ENCODE assay signal across 22 cellular contexts in the genomic region with DNA sequence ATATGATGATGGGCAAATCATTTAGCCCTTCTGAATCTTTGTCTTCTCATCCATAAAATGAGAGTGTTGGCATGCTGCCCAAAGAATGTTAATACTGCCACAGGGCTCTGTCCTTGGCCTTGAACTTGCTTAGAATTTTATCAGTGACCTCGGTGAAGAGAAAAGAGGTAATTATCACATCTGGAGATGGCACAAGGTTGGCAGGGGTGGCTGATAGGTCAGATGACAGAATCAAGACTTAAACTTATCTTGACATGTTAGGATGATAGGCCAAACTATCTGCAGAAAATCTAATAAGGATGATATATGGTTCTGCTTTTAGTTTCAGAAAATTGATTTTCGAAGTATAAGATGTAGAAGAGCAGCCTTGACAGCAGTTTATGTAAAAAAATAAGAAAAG.
"Had no signal": no experiment of that assay in that cellular context is flagged by ENCODE, and none has a peak within 500 bp of the region (broad histone marks: within the 10 kb centered on the region; RNA-seq: fewer than 3 reads in every experiment).

No MANE protein-coding gene starts in this region.

- H3K9me3 ChIP-seq: heart right ventricle, left ventricle myocardium inferior, mucosa of descending colon, ovary, stomach, testis, thyroid gland, transverse colon, upper lobe of left lung had no signal

- H3K4me1 ChIP-seq: transverse colon, upper lobe of left lung had no signal

- ATAC-seq: heart right ventricle; mucosa of descending colon; naive thymus-derived CD4-positive, alpha-beta T cell; natural killer cell treated with Interleukin-12 subunit alpha and Interleukin-12 subunit beta and Interleukin-15 and Interleukin-18, amount 100 ng/mL, for 72 hours; right cardiac atrium; stimulated activated naive B cell treated with anti-CD40 and anti-IgM and Interleukin-4, amounts not matched to agents 10 μg/mL and 1 μg/mL and 100 μg/mL, for 72 hours; stimulated activated naive CD8-positive, alpha-beta T cell treated with anti-CD3 and anti-CD28 coated beads, Interleukin-15, Interleukin-2, amounts not matched to agents 100 U/mL and 50 U/mL, for 24 hours had no signal

- H3K27me3 ChIP-seq: heart right ventricle, hepatocyte, ovary, stomach, testis, thyroid gland, transverse colon, upper lobe of left lung had no signal

- DNase-seq: heart right ventricle; islet precursor cell; left ventricle myocardium inferior; midbrain; mucosa of descending colon; naive thymus-derived CD4-positive, alpha-beta T cell; ovary; right cardiac atrium; stimulated activated CD4-positive, alpha-beta T cell treated with anti-CD3 and anti-CD28 coated beads, Interleukin-1b, Interleukin-23, amount 100 ng/mL, for 48 hours; stimulated activated CD4-positive, alpha-beta T cell treated with anti-CD3 and anti-CD28 coated beads, Interleukin-4, amount 100 ng/mL, for 1 hour; stimulated activated naive B cell treated with anti-CD40 and anti-IgM and Interleukin-4, amounts not matched to agents 10 μg/mL and 1 μg/mL and 100 μg/mL, for 72 hours; stimulated activated naive CD8-positive, alpha-beta T cell treated with anti-CD3 and anti-CD28 coated beads, Interleukin-15, Interleukin-2, amounts not matched to agents 100 U/mL and 50 U/mL, for 24 hours; stomach; testis; thyroid gland; transverse colon; upper lobe of left lung had no signal

- H3K79me2 ChIP-seq: hepatocyte had no signal

- H3K4me2 ChIP-seq: hepatocyte, smooth muscle cell had no signal

- FAIRE-seq: urothelium cell line had no signal

- H3K36me3 ChIP-seq: heart right ventricle, left ventricle myocardium inferior, ovary, stomach, thyroid gland, transverse colon, upper lobe of left lung had no signal

- H3K4me3 ChIP-seq: heart right ventricle, hepatocyte, left ventricle myocardium inferior, lung, mucosa of descending colon, ovary, smooth muscle cell, stomach, testis, thyroid gland, transverse colon, upper lobe of left lung had no signal

- H2AFZ ChIP-seq: hepatocyte had no signal

- H3K27ac ChIP-seq: heart right ventricle, hepatocyte, left ventricle myocardium inferior, ovary, stomach, testis, thyroid gland, transverse colon, upper lobe of left lung had no signal
